9 cellular contexts compared by ENCODE assay signal in genomic region chr4:123554819-123555499, GRCh38.
DNase-seq lines count a peak whose midpoint lies in the region; FAIRE-seq and TF ChIP-seq lines count a peak whose summit lies in the region.
"Had no signal": no experiment of that assay in that cellular context is flagged by ENCODE, and none has a peak within 500 bp of the region (broad histone marks: within the 10 kb centered on the region; RNA-seq: fewer than 3 reads in every experiment).

No MANE protein-coding gene starts in this region.

- DNase-seq in MG63, result peak; percentile 26
- peak; percentile 35 for DNase-seq in medulla oblongata (ENCODE audit: extremely low spot score)
- no peak for DNase-seq in stomach
- no peak for DNase-seq in foreskin melanocyte
- DNase-seq in HTR-8/SVneo (ENCODE audit: insufficient read length, low spot score), result no peak
- no peak for DNase-seq in activated naive CD4-positive, alpha-beta T cell treated with Interleukin-2 at 50 U/mL for 16 hours
- no peak for DNase-seq in G401 (ENCODE audit: low spot score)
- DNase-seq: NCI-H187 treated with DMSO at 0.1 percent for 48 hours had no signal

- no peak for TF ChIP-seq POLR2A in stomach (IDR thresholded peaks at IDR 0.05)

- WGBS in stomach, 5 donors, result 11 to 23% (median 18%) methylated on average over 10 of the region's 10 CpGs

- H3K36me3 ChIP-seq in MG63 (no peaks in the 10 kb centered on the region), stomach (no peaks in the 10 kb centered on the region)

- no peaks in the 10 kb centered on the region for H3K9me3 ChIP-seq in MG63
- peaks cover 0 to under 1% (median 0%) of the 10 kb centered on the region in 4 donors for H3K9me3 ChIP-seq in stomach

- H3K4me1 ChIP-seq in stomach, result peaks cover 33 to 55% (median 42%) of the 10 kb centered on the region in 4 donors

- in situ Hi-C loops in G401 (cut with HindIII; ENCODE audit: low sequenced_read_pairs), result no loop called here

- intact Hi-C loops in stomach (cut with DNase I; ENCODE audit: low total_unique reads), result no loop called here

- no peak for TF ChIP-seq EP300 in stomach (IDR thresholded peaks at IDR 0.05)

- no peak overlapping the region for H3K4me3 ChIP-seq in MG63
- peak overlapping the region in 2 of 4 donors; percentile 8 to 10 for H3K4me3 ChIP-seq in stomach

- peak overlapping the region; percentile 63 for H3K27ac ChIP-seq in cingulate gyrus (ENCODE audit: low read depth, low read length)
- peak overlapping the region; percentile 71 to 92 (median 90) for H3K27ac ChIP-seq in stomach

- TF ChIP-seq CTCF in stomach (IDR thresholded peaks at IDR 0.05), result no peak

- H3K27me3 ChIP-seq in MG63, result no peaks in the 10 kb centered on the region
- H3K27me3 ChIP-seq in stomach, result no peaks in the 10 kb centered on the region

- no peak for FAIRE-seq in HTR-8/SVneo (lab: Jason Lieb, UNC)

Comparison
In these comparisons a context has a peak if more than half of its experiments do, and no peak if none do; other contexts are left out.
1. DNase-seq: peak in MG63 (single experiment) and medulla oblongata (single experiment); none in stomach (single experiment), foreskin melanocyte (single experiment), HTR-8/SVneo (single experiment), activated naive CD4-positive, alpha-beta T cell treated with Interleukin-2 at 50 U/mL for 16 hours (single experiment) and G401 (single experiment).